In genomic region chr10:117968354-117969182, GRCh38 we compare ENCODE assay signal across 18 cellular contexts.
"Had no signal": no experiment of that assay in that cellular context is flagged by ENCODE, and none has a peak within 500 bp of the region (broad histone marks: within the 10 kb centered on the region; RNA-seq: fewer than 3 reads in every experiment).

No MANE protein-coding gene starts in this region.

- H3K4me3 ChIP-seq: adrenal gland, gastroesophageal sphincter, tibial artery, uterus had no signal

- H3K4me1 ChIP-seq: adrenal gland, gastroesophageal sphincter, uterus had no signal

- H3K27ac ChIP-seq: adrenal gland, gastroesophageal sphincter, neutrophil, tibial artery, uterus had no signal

- H3K9me3 ChIP-seq: adrenal gland, gastroesophageal sphincter, neutrophil, tibial artery, uterus had no signal

- DNase-seq: activated CD4-positive, alpha-beta memory T cell treated with anti-CD3 and anti-CD28 coated beads for 36 hours; activated CD4-positive, alpha-beta T cell treated with anti-CD3 and anti-CD28 coated beads for 36 hours; activated CD8-positive, alpha-beta memory T cell treated with anti-CD3 and anti-CD28 coated beads, Interleukin-2, amount 10 ng/mL, durations not matched to agents 7 days and 5 days; activated naive CD4-positive, alpha-beta T cell treated with anti-CD3 and anti-CD28 coated beads, Interleukin-2, amount 50 U/mL, for 16 hours; activated T-cell treated with anti-CD3 and anti-CD28 coated beads, Interleukin-2, amount 50 U/mL, for 1 hour; islet precursor cell; mammary epithelial cell; naive thymus-derived CD4-positive, alpha-beta T cell; posterior cingulate gyrus; retina; small intestine; stimulated activated CD4-positive, alpha-beta T cell treated with anti-CD3 and anti-CD28 coated beads, Interleukin-4, amount 100 ng/mL, for 24 hours; stimulated activated naive CD4-positive, alpha-beta T cell; tibial artery; uterus had no signal

- H3K36me3 ChIP-seq: adrenal gland, gastroesophageal sphincter, neutrophil, tibial artery, uterus had no signal

- H3K27me3 ChIP-seq: adrenal gland, gastroesophageal sphincter, tibial artery, uterus had no signal
